Comparison of ENCODE assay signal across 24 cellular contexts in genomic region chr17:13476722-13477121, GRCh38.
A peak's percentile ranks its signal among the peaks of the same experiment; 100 is the strongest.
DNase-seq lines count a peak whose midpoint lies in the region; ATAC-seq and TF ChIP-seq lines count a peak whose summit lies in the region.
"Had no signal": no experiment of that assay in that cellular context is flagged by ENCODE, and none has a peak within 500 bp of the region (broad histone marks: within the 10 kb centered on the region; RNA-seq: fewer than 3 reads in every experiment).

No MANE protein-coding gene starts in this region.

- ATAC-seq in HG03521 (IDR thresholded peaks at IDR 0.05; ENCODE audit: unreplicated experiment) (no peak), HG02763 (IDR thresholded peaks at IDR 0.05; ENCODE audit: unreplicated experiment) (no peak)
- ATAC-seq: activated naive CD8-positive, alpha-beta T cell treated with anti-CD3 and anti-CD28 coated beads, Interleukin-2, amount 50 U/mL, for 24 hours; HepG2; Right ventricle myocardium inferior had no signal

- DNase-seq in AG08395 (ENCODE audit: low spot score), result peak; percentile 24
- DNase-seq in HT1080 (ENCODE audit: low read depth), result peak; percentile 32
- peak; percentile 91 for DNase-seq in amniotic epithelial cell (ENCODE audit: low read depth)
- DNase-seq in fibroblast of villous mesenchyme (ENCODE audit: low read depth), result peak; percentile 87
- DNase-seq in HT-29 (ENCODE audit: low spot score), result no peak
- DNase-seq in T1000 (lab: John Stamatoyannopoulos, UW), result no peak
- DNase-seq: activated gamma-delta T cell; activated naive CD8-positive, alpha-beta T cell treated with anti-CD3 and anti-CD28 coated beads, Interleukin-2, amount 50 U/mL, for 24 hours; activated T-cell treated with anti-CD3 and anti-CD28 coated beads, Interleukin-2, amount 50 U/mL, for 1 hour; COR-L47; DND-41; esophagus squamous epithelium; head of caudate nucleus; NCI-H1417 treated with DMSO at 0.1 percent for 48 hours; stimulated activated CD4-positive, alpha-beta T cell treated with anti-CD3 and anti-CD28 coated beads, Interleukin-1b, Interleukin-23, amount 100 ng/mL, for 48 hours; SW 1271 had no signal

- TF ChIP-seq CTCF in fibroblast of villous mesenchyme (IDR thresholded peaks at IDR 0.05; ENCODE audit: insufficient read depth, low read depth, low read length), result no peak

- no peak overlapping the region for H3K4me3 ChIP-seq in fibroblast of villous mesenchyme (ENCODE audit: low read depth, low read length)
- H3K4me3 ChIP-seq: BLaER1, coronary artery, esophagus squamous epithelium, HAP-1, skin epidermis had no signal

Comparison
In these comparisons a context has a peak if more than half of its experiments do, and no peak if none do; other contexts are left out.
1. DNase-seq: peak in AG08395 (single experiment), HT1080 (single experiment), amniotic epithelial cell (single experiment) and fibroblast of villous mesenchyme (single experiment); none in HT-29 (single experiment) and T1000 (single experiment).